10 cellular contexts compared by ENCODE assay signal in genomic region chr12:111429760-111430417, GRCh38. TPM values are rescaled to one million over a fixed set of nuclear protein-coding genes. Genes with fewer than 3 reads are reported as not detected.
DNase-seq lines count a peak whose midpoint lies in the region; ATAC-seq and TF ChIP-seq lines count a peak whose summit lies in the region.
"Had no signal": no experiment of that assay in that cellular context is flagged by ENCODE, and none has a peak within 500 bp of the region (broad histone marks: within the 10 kb centered on the region; RNA-seq: fewer than 3 reads in every experiment).

No MANE protein-coding gene starts in this region.

- no peaks in the 10 kb centered on the region for H3K9me3 Mint-ChIP-seq in CD4-positive, CD25-positive, alpha-beta regulatory T cell
- no peaks in the 10 kb centered on the region for H3K9me3 Mint-ChIP-seq in activated naive CD8-positive, alpha-beta T cell treated with anti-CD3 and anti-CD28 coated beads, Interleukin-2, amount 10 ng/mL, durations not matched to agents 7 days and 5 days

- peak overlapping the region; percentile 95 for H3K27ac ChIP-seq in CD4-positive, CD25-positive, alpha-beta regulatory T cell (ENCODE audit: insufficient read depth, low read length, poor library complexity, severe bottlenecking)
- H3K27ac ChIP-seq in SU-DHL-6 (ENCODE audit: low read depth, low read length), result no peak overlapping the region
- H3K27ac ChIP-seq in psoas muscle, result peak overlapping the region; percentile 52
- H3K27ac ChIP-seq: cardiac muscle cell had no signal

- peaks cover 14% of the 10 kb centered on the region for H3F3A ChIP-seq in SU-DHL-6 (ENCODE audit: insufficient read depth)

- peak overlapping the region; percentile 73 for H3K4me3 ChIP-seq in CD4-positive, CD25-positive, alpha-beta regulatory T cell (ENCODE audit: low read depth, low read length)
- H3K4me3 ChIP-seq in SU-DHL-6 (ENCODE audit: insufficient read depth, low read length, poor library complexity, severe bottlenecking) (no peak overlapping the region), psoas muscle (peak overlapping the region; percentile 18)
- H3K4me3 ChIP-seq: cardiac muscle cell, MG63 had no signal

- no peaks in the 10 kb centered on the region for H3K9me3 ChIP-seq in CD4-positive, CD25-positive, alpha-beta regulatory T cell (ENCODE audit: control insufficient read depth in 2 of 2, low read length in 2 of 2)
- H3K9me3 ChIP-seq in SU-DHL-6 (ENCODE audit: insufficient read depth, low read length) (no peaks in the 10 kb centered on the region), psoas muscle (no peaks in the 10 kb centered on the region)
- H3K9me3 ChIP-seq: MG63 had no signal

- intact Hi-C loops in psoas muscle (cut with DNase I), result no loop called here

- ATAC-seq in CD4-positive, CD25-positive, alpha-beta regulatory T cell (ENCODE audit: low read depth in 2 of 2), result peak; percentile 34 to 36
- peak; percentile 44 for ATAC-seq in activated naive CD8-positive, alpha-beta T cell treated with anti-CD3 and anti-CD28 coated beads, Interleukin-2, amount 10 ng/mL, durations not matched to agents 7 days and 5 days (ENCODE audit: low read depth)
- ATAC-seq in psoas muscle (no peak), GM18861 (IDR thresholded peaks at IDR 0.05; ENCODE audit: unreplicated experiment) (no peak)

- peaks cover 72% of the 10 kb centered on the region for H3K79me2 ChIP-seq in SU-DHL-6 (ENCODE audit: insufficient read depth, low read length)

- H3K4me2 ChIP-seq in SU-DHL-6 (ENCODE audit: low read depth, low read length, poor library complexity, severe bottlenecking), result peak overlapping the region; percentile 20

- no peaks in the 10 kb centered on the region for H3K27me3 ChIP-seq in CD4-positive, CD25-positive, alpha-beta regulatory T cell (ENCODE audit: control insufficient read depth, insufficient read depth, low read length)
- H3K27me3 ChIP-seq in SU-DHL-6 (ENCODE audit: low read length) (no peaks in the 10 kb centered on the region), psoas muscle (ENCODE audit: insufficient read depth in 3 of 3, low read length in 2 of 3) (no peaks in the 10 kb centered on the region)
- H3K27me3 ChIP-seq: cardiac muscle cell, MG63 had no signal

- H3K4me1 Mint-ChIP-seq in CD4-positive, CD25-positive, alpha-beta regulatory T cell, result peaks cover 23 to 97% (median 68%) of the 10 kb centered on the region in 4 donors
- H3K4me1 Mint-ChIP-seq in activated naive CD8-positive, alpha-beta T cell treated with anti-CD3 and anti-CD28 coated beads, Interleukin-2, amount 10 ng/mL, durations not matched to agents 7 days and 5 days, result peaks cover 75% of the 10 kb centered on the region

- WGBS in psoas muscle, 3 donors, result 45 to 66% (median 49%) methylated on average over 22 of the region's 22 CpGs

- peaks cover 4% of the 10 kb centered on the region for H3K36me3 Mint-ChIP-seq in CD4-positive, CD25-positive, alpha-beta regulatory T cell
- peaks cover 16% of the 10 kb centered on the region for H3K36me3 Mint-ChIP-seq in activated naive CD8-positive, alpha-beta T cell treated with anti-CD3 and anti-CD28 coated beads, Interleukin-2, amount 10 ng/mL, durations not matched to agents 7 days and 5 days

- no peak overlapping the region for H3K9ac ChIP-seq in SU-DHL-6 (ENCODE audit: low read length)

- H3K27me3 Mint-ChIP-seq in CD4-positive, CD25-positive, alpha-beta regulatory T cell, result peaks cover 5% of the 10 kb centered on the region
- no peaks in the 10 kb centered on the region for H3K27me3 Mint-ChIP-seq in activated naive CD8-positive, alpha-beta T cell treated with anti-CD3 and anti-CD28 coated beads, Interleukin-2, amount 10 ng/mL, durations not matched to agents 7 days and 5 days

- POLR2A ChIA-PET in activated naive CD8-positive, alpha-beta T cell treated with anti-CD3 and anti-CD28 coated beads, Interleukin-2, amount 10 ng/mL, durations not matched to agents 7 days and 5 days (lab: Charles Lee), result interaction anchor here (1.0 to 8.2 kb wide), 4 partner anchors 15 to 702 kb away, joined by 3 to 150 read pairs (median 26); partner anchors contain the start of gene SH2B3

- no peak for TF ChIP-seq CTCF in SU-DHL-6 (IDR thresholded peaks at IDR 0.05; ENCODE audit: insufficient read depth, low read length, poor library complexity, severe bottlenecking)
- TF ChIP-seq CTCF in psoas muscle (IDR thresholded peaks at IDR 0.05), result no peak

- peaks cover 99% of the 10 kb centered on the region for H3K4me1 ChIP-seq in CD4-positive, CD25-positive, alpha-beta regulatory T cell (ENCODE audit: control insufficient read depth, insufficient read depth, low read length, poor library complexity, severe bottlenecking)
- peaks cover 54% of the 10 kb centered on the region for H3K4me1 ChIP-seq in psoas muscle

- H3K4me3 Mint-ChIP-seq in CD4-positive, CD25-positive, alpha-beta regulatory T cell, result peak overlapping the region; percentile 81 to 95 (median 86)
- H3K4me3 Mint-ChIP-seq in activated naive CD8-positive, alpha-beta T cell treated with anti-CD3 and anti-CD28 coated beads, Interleukin-2, amount 10 ng/mL, durations not matched to agents 7 days and 5 days, result peak overlapping the region; percentile 84

- peak; percentile 59 to 94 (median 62) for DNase-seq in CD4-positive, CD25-positive, alpha-beta regulatory T cell
- peak; percentile 86 for DNase-seq in activated naive CD8-positive, alpha-beta T cell treated with anti-CD3 and anti-CD28 coated beads, Interleukin-2, amount 10 ng/mL, durations not matched to agents 7 days and 5 days
- DNase-seq in psoas muscle, result no peak
- no peak for DNase-seq in A172 (ENCODE audit: low spot score)
- no peak for DNase-seq in NCI-H187 (lab: John Stamatoyannopoulos, UW)
- no peak for DNase-seq in NCI-H82 treated with DMSO at 0.1 percent for 48 hours (lab: John Stamatoyannopoulos, UW; ENCODE audit: unreplicated experiment)
- DNase-seq: MG63 had no signal

- H2AFZ ChIP-seq in SU-DHL-6 (ENCODE audit: low read depth, low read length, severe bottlenecking), result no peak overlapping the region

- H3K9me2 ChIP-seq in SU-DHL-6 (replicated peaks; ENCODE audit: insufficient read depth, low read length), result no peaks in the 10 kb centered on the region

- peak overlapping the region; percentile 98 to 99 (median 99) for H3K27ac Mint-ChIP-seq in CD4-positive, CD25-positive, alpha-beta regulatory T cell
- H3K27ac Mint-ChIP-seq in activated naive CD8-positive, alpha-beta T cell treated with anti-CD3 and anti-CD28 coated beads, Interleukin-2, amount 10 ng/mL, durations not matched to agents 7 days and 5 days, result peak overlapping the region; percentile 97

- H4K20me1 ChIP-seq in SU-DHL-6 (ENCODE audit: low read depth, low read length), result peaks cover 10% of the 10 kb centered on the region; the same call in 1 of the 2 replicates

- H3K36me3 ChIP-seq in CD4-positive, CD25-positive, alpha-beta regulatory T cell (ENCODE audit: control insufficient read depth, insufficient read depth, low read length), result no peaks in the 10 kb centered on the region
- H3K36me3 ChIP-seq in SU-DHL-6 (ENCODE audit: low read length) (no peaks in the 10 kb centered on the region), psoas muscle (ENCODE audit: insufficient read depth in 1 of 2, low read depth in 1 of 2) (no peaks in the 10 kb centered on the region)
- H3K36me3 ChIP-seq: cardiac muscle cell had no signal

RNA-seq across cellular contexts. Expression of gene SH2B3, which starts 24.2 kb away (rescaled TPM):
- total RNA-seq in CD4-positive, CD25-positive, alpha-beta regulatory T cell, result 25.7 TPM
- 1 to 10 TPM; 1.6 to 5.3 (median 3.8) TPM for polyA plus RNA-seq in CD4-positive, CD25-positive, alpha-beta regulatory T cell
- total RNA-seq in activated naive CD8-positive, alpha-beta T cell treated with anti-CD3 and anti-CD28 coated beads, Interleukin-2, amount 10 ng/mL, durations not matched to agents 7 days and 5 days, result 10 to 100 TPM; 40.7 to 44.5 TPM
- 10 to 100 TPM; 10.5 to 25.0 (median 13.2) TPM for total RNA-seq in psoas muscle
- polyA plus RNA-seq in psoas muscle, result 10 to 100 TPM in 1 of 3 donors, 1 to 10 TPM in 2; 4.4 to 22.0 (median 6.4) TPM
- 30.5 and 32.3 TPM in 2 replicates for total RNA-seq in A172 (2014; rRNA removed; shearing (Covaris generic))

Comparison
In these comparisons a context has a peak if more than half of its experiments do, and no peak if none do; other contexts are left out.
1. ATAC-seq: peak in CD4-positive, CD25-positive, alpha-beta regulatory T cell (2 of 2) and activated naive CD8-positive, alpha-beta T cell treated with anti-CD3 and anti-CD28 coated beads, Interleukin-2, amount 10 ng/mL, durations not matched to agents 7 days and 5 days (single experiment); none in psoas muscle (0 of 4) and GM18861 (single experiment).
2. DNase-seq: peak in CD4-positive, CD25-positive, alpha-beta regulatory T cell (3 of 3) and activated naive CD8-positive, alpha-beta T cell treated with anti-CD3 and anti-CD28 coated beads, Interleukin-2, amount 10 ng/mL, durations not matched to agents 7 days and 5 days (single experiment); none in psoas muscle (0 of 2), A172 (single experiment), NCI-H187 (0 of 2) and NCI-H82 treated with DMSO at 0.1 percent for 48 hours (single experiment).